7 cellular contexts compared by ENCODE assay signal in the genomic region with DNA sequence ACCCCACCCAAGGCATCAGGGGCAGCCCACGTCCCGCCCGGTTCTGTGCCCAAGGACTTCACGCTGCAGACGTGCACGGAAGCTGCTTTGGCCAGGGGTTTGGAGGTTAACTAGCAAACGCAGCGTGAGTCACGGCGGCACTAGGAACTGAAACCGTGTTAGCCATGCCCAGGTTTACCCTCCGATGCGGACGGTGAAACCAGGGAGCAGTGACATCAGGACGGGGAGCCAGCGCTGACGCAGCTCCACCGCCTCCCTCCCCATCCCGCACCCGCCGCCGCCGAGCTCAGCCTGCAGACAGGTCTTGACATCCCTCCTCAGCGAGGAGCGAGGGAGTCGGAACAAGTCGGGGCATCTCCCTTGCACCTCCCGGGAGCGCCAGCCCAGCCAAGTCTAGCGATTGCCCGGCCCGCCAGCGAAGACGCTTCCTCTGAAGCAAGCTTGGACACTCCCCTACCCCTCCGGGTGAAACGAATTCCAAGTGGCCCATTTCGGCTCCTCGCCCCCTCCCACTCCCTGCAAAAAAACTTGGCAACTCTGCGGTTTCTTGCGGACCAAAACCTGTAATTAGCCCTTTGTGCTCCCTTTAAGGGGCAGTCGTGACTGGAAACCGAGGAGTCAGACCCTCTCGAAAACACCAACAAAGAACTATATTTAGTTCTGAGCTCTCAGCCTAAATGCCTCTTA. TPM values are rescaled to one million over a fixed set of nuclear protein-coding genes. Genes with fewer than 3 reads are reported as not detected.
DNase-seq lines count a peak whose midpoint lies in the region; ATAC-seq and TF ChIP-seq lines count a peak whose summit lies in the region.

No MANE protein-coding gene starts in this region.

- no peaks in the 10 kb centered on the region for H3K27me3 Mint-ChIP-seq in activated CD4-positive, alpha-beta T cell treated with anti-CD3 and anti-CD28 coated beads for 36 hours

- DNase-seq in NCI-H128 (lab: John Stamatoyannopoulos, UW; ENCODE audit: unreplicated experiment) (peak; percentile 36), coronary artery (ENCODE audit: low spot score) (peak; percentile 90), left lobe of liver (ENCODE audit: low spot score) (peak; percentile 70)
- peak; percentile 90 for DNase-seq in activated CD4-positive, alpha-beta T cell treated with anti-CD3 and anti-CD28 coated beads for 36 hours
- peak; percentile 48 for DNase-seq in stimulated activated CD4-positive, alpha-beta T cell treated with anti-CD3 and anti-CD28 coated beads, Interleukin-2, amount 100 ng/mL, for 4 hours (ENCODE audit: low read depth)

- CTCF ChIA-PET in activated CD4-positive, alpha-beta T cell treated with anti-CD3 and anti-CD28 coated beads for 36 hours (lab: Charles Lee), result interaction anchor here (0.7 to 2.0 kb wide), 8 partner anchors 49 to 434 kb away, joined by 3 to 6 read pairs (median 4); no protein-coding TSS in a partner anchor

- H3K4me1 Mint-ChIP-seq in activated CD4-positive, alpha-beta T cell treated with anti-CD3 and anti-CD28 coated beads for 36 hours, result peaks cover 25% of the 10 kb centered on the region

- no peaks in the 10 kb centered on the region for H3K9me3 Mint-ChIP-seq in activated CD4-positive, alpha-beta T cell treated with anti-CD3 and anti-CD28 coated beads for 36 hours (ENCODE audit: low read depth)

- peak overlapping the region; percentile 97 for H3K27ac Mint-ChIP-seq in activated CD4-positive, alpha-beta T cell treated with anti-CD3 and anti-CD28 coated beads for 36 hours

- H3K27ac ChIP-seq in coronary artery, result peak overlapping the region; percentile 93 to 98

- peak overlapping the region; percentile 99 for H3K4me3 ChIP-seq in coronary artery

- POLR2A ChIA-PET in activated CD4-positive, alpha-beta T cell treated with anti-CD3 and anti-CD28 coated beads for 36 hours (lab: Charles Lee), result interaction anchor here (0.5 to 1.5 kb wide), 5 partner anchors 30 to 862 kb away, joined by 3 to 5 read pairs (median 3); no protein-coding TSS in a partner anchor

- intact Hi-C loops in activated CD4-positive, alpha-beta T cell treated with anti-CD3 and anti-CD28 coated beads for 36 hours (cut with DNase I, micrococcal nuclease), result loop anchor here (1.0 to 10.0 kb wide), 11 partner anchors 22 to 1958 kb away; a partner anchor contains a TSS

- H3K4me3 Mint-ChIP-seq in activated CD4-positive, alpha-beta T cell treated with anti-CD3 and anti-CD28 coated beads for 36 hours, result peak overlapping the region; percentile 97

- peak; percentile 35 for ATAC-seq in GM18498 (IDR thresholded peaks at IDR 0.05; ENCODE audit: unreplicated experiment)
- peak; percentile 28 for ATAC-seq in HG02623 (IDR thresholded peaks at IDR 0.05; ENCODE audit: unreplicated experiment)
- peak; percentile 42 for ATAC-seq in activated CD4-positive, alpha-beta T cell treated with anti-CD3 and anti-CD28 coated beads for 36 hours
- ATAC-seq in left lobe of liver, result peak; percentile 21

- peaks cover 12% of the 10 kb centered on the region for H3K36me3 Mint-ChIP-seq in activated CD4-positive, alpha-beta T cell treated with anti-CD3 and anti-CD28 coated beads for 36 hours (ENCODE audit: low read depth)

- TF ChIP-seq CTCF in coronary artery (IDR thresholded peaks at IDR 0.05), result no peak

RNA-seq across cellular contexts. Expression of a gene that starts 1.4 kb away (rescaled TPM):
- total RNA-seq in activated CD4-positive, alpha-beta T cell treated with anti-CD3 and anti-CD28 coated beads for 36 hours, result 10 to 100 TPM; 10.4 TPM
- total RNA-seq in left lobe of liver, result 3.1 TPM

Comparison
In these comparisons a context has a peak if more than half of its experiments do, and no peak if none do; other contexts are left out.
1. Peak in every context shown above with its lines: DNase-seq, ATAC-seq, H3K4me3 ChIP-seq and H3K27ac ChIP-seq.
2. DNase-seq: peak in every context shown above with its lines; median percentile 90 in activated CD4-positive, alpha-beta T cell treated with anti-CD3 and anti-CD28 coated beads for 36 hours; 90 in coronary artery; 70 in left lobe of liver; 48 in stimulated activated CD4-positive, alpha-beta T cell treated with anti-CD3 and anti-CD28 coated beads, Interleukin-2, amount 100 ng/mL, for 4 hours; 36 in NCI-H128.